31 cellular contexts compared by ENCODE assay signal in the genomic region with DNA sequence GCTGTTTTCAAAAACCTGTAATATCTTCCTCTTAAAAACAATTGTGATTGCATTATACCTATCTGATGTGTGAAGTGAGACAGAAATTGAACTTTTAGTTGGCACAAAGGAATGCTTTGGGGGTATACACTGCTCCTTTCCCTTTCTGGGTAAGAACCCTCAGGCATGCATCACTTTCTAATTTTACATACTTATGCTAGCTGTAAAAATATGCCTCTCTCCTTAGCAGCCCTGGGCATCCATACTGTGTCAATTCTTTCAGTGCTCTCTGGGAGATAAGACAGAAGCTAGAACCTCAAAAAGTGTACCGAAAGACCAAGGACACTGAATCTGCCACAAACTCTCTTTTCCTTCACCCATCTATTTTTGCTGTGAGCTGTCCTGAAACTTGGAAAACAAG.
"Had no signal": no experiment of that assay in that cellular context is flagged by ENCODE, and none has a peak within 500 bp of the region (broad histone marks: within the 10 kb centered on the region; RNA-seq: fewer than 3 reads in every experiment).

No MANE protein-coding gene starts in this region.

- DNase-seq: activated CD4-positive, alpha-beta T cell treated with anti-CD3 and anti-CD28 coated beads for 1 hour; activated CD4-positive, alpha-beta T cell treated with anti-CD3 and anti-CD28 coated beads for 48 hours; activated CD4-positive, alpha-beta T cell treated with anti-CD3 and anti-CD28 coated beads, Interleukin-2, amount 50 U/mL, for 4 hours; activated CD4-positive, CD25-positive, alpha-beta regulatory T cell; activated CD8-positive, alpha-beta T cell treated with anti-CD3 and anti-CD28 coated beads, Interleukin-2, amount 10 ng/mL, durations not matched to agents 7 days and 5 days; activated effector memory CD4-positive, alpha-beta T cell treated with Interleukin-2 at 50 U/mL for 16 hours; activated naive CD4-positive, alpha-beta T cell treated with anti-CD3 and anti-CD28 coated beads, Interleukin-2, amount 10 ng/mL, durations not matched to agents 7 days and 5 days; activated naive CD8-positive, alpha-beta T cell treated with anti-CD3 and anti-CD28 coated beads, Interleukin-2, amount 50 U/mL, for 24 hours; activated T-cell treated with anti-CD3 and anti-CD28 coated beads, Interleukin-2, amount 50 U/mL, for 24 hours; amniotic stem cell; aorta; brain microvascular endothelial cell; Kasumi-1; KG1; NCI-H1048; NCI-H1105 treated with DMSO at 0.1 percent for 48 hours; NCI-H1436; NCI-H1694; NCI-H1930; NCI-H2081 treated with DMSO at 0.1 percent for 48 hours; NCI-H226; NCI-H524; PC-3; Peyer's patch; RPMI8226; SW 1271; T-helper 1 cell; T1000; WERI-Rb-1 had no signal

- H3K4me3 ChIP-seq: MG63, Peyer's patch had no signal

- H3K4me1 Mint-ChIP-seq: activated naive CD4-positive, alpha-beta T cell treated with anti-CD3 and anti-CD28 coated beads, Interleukin-2, amount 10 ng/mL, durations not matched to agents 7 days and 5 days; activated naive CD8-positive, alpha-beta T cell treated with anti-CD3 and anti-CD28 coated beads, Interleukin-2, amount 50 U/mL, for 24 hours had no signal

- H3K27me3 Mint-ChIP-seq: activated naive CD8-positive, alpha-beta T cell; activated naive CD8-positive, alpha-beta T cell treated with anti-CD3 and anti-CD28 coated beads, Interleukin-2, amount 50 U/mL, for 24 hours; activated T-cell treated with anti-CD3 and anti-CD28 coated beads, Interleukin-2, amount 50 U/mL, for 24 hours had no signal

- H3K4me3 Mint-ChIP-seq: activated CD8-positive, alpha-beta T cell treated with anti-CD3 and anti-CD28 coated beads, Interleukin-2, amount 10 ng/mL, durations not matched to agents 7 days and 5 days; activated naive CD4-positive, alpha-beta T cell treated with anti-CD3 and anti-CD28 coated beads, Interleukin-2, amount 10 ng/mL, durations not matched to agents 7 days and 5 days; activated naive CD8-positive, alpha-beta T cell; activated naive CD8-positive, alpha-beta T cell treated with anti-CD3 and anti-CD28 coated beads, Interleukin-2, amount 50 U/mL, for 24 hours; activated T-cell treated with anti-CD3 and anti-CD28 coated beads, Interleukin-2, amount 50 U/mL, for 24 hours had no signal

- H3K9me3 Mint-ChIP-seq: activated naive CD4-positive, alpha-beta T cell treated with anti-CD3 and anti-CD28 coated beads, Interleukin-2, amount 10 ng/mL, durations not matched to agents 7 days and 5 days; activated T-cell treated with anti-CD3 and anti-CD28 coated beads, Interleukin-2, amount 50 U/mL, for 24 hours had no signal

- H3K27ac Mint-ChIP-seq: activated CD8-positive, alpha-beta T cell treated with anti-CD3 and anti-CD28 coated beads, Interleukin-2, amount 10 ng/mL, durations not matched to agents 7 days and 5 days; activated naive CD4-positive, alpha-beta T cell treated with anti-CD3 and anti-CD28 coated beads, Interleukin-2, amount 10 ng/mL, durations not matched to agents 7 days and 5 days; activated naive CD8-positive, alpha-beta T cell; activated naive CD8-positive, alpha-beta T cell treated with anti-CD3 and anti-CD28 coated beads, Interleukin-2, amount 50 U/mL, for 24 hours; activated T-cell treated with anti-CD3 and anti-CD28 coated beads, Interleukin-2, amount 50 U/mL, for 24 hours had no signal

- H3K27me3 ChIP-seq: brain microvascular endothelial cell, MG63, Peyer's patch had no signal

- H3K27ac ChIP-seq: brain microvascular endothelial cell, Peyer's patch, WERI-Rb-1 had no signal

- H3K9me3 ChIP-seq: MG63, Peyer's patch had no signal

- H3K36me3 ChIP-seq: brain microvascular endothelial cell, MG63, Peyer's patch, WERI-Rb-1 had no signal

- H3K4me1 ChIP-seq: Peyer's patch had no signal

- ATAC-seq: activated CD8-positive, alpha-beta T cell treated with anti-CD3 and anti-CD28 coated beads, Interleukin-2, amount 10 ng/mL, durations not matched to agents 7 days and 5 days; activated naive CD8-positive, alpha-beta T cell treated with anti-CD3 and anti-CD28 coated beads, Interleukin-2, amount 50 U/mL, for 24 hours; PC-3 had no signal
